Comparison of ENCODE assay signal across 33 cellular contexts in genomic region chr6:24759718-24760117, GRCh38. TPM values are rescaled to one million over a fixed set of nuclear protein-coding genes. Genes with fewer than 3 reads are reported as not detected.
"Had no signal": no experiment of that assay in that cellular context is flagged by ENCODE, and none has a peak within 500 bp of the region (broad histone marks: within the 10 kb centered on the region; RNA-seq: fewer than 3 reads in every experiment).

No MANE protein-coding gene starts in this region.

- H3K27me3 Mint-ChIP-seq: stimulated activated memory B cell treated with anti-CD40 and anti-IgM and Interleukin-4, amounts not matched to agents 10 μg/mL and 1 μg/mL and 100 μg/mL, for 72 hours; stimulated activated naive B cell treated with anti-CD40 and anti-IgM and Interleukin-4, amounts not matched to agents 10 μg/mL and 1 μg/mL and 100 μg/mL, for 72 hours; stimulated activated naive CD8-positive, alpha-beta T cell treated with anti-CD3 and anti-CD28 coated beads, Interleukin-15, amount 100 ng/mL, for 72 hours; stimulated activated naive CD8-positive, alpha-beta T cell treated with anti-CD3 and anti-CD28 coated beads, Interleukin-15, Interleukin-2, amounts not matched to agents 100 ng/mL and 50 ng/mL, for 24 hours; type B pancreatic cell had no signal

- H3K27ac Mint-ChIP-seq: stimulated activated effector memory CD8-positive, alpha-beta T cell treated with anti-CD3 and anti-CD28 coated beads, Interleukin-12 subunit alpha, Interleukin-12 subunit beta, amount 100 ng/mL, for 72 hours; stimulated activated memory B cell treated with anti-CD40 and anti-IgM and Interleukin-4, amounts not matched to agents 10 μg/mL and 1 μg/mL and 100 μg/mL, for 72 hours; stimulated activated naive B cell treated with anti-CD40 and anti-IgM and Interleukin-4, amounts not matched to agents 10 μg/mL and 1 μg/mL and 100 μg/mL, for 72 hours; stimulated activated naive CD8-positive, alpha-beta T cell treated with anti-CD3 and anti-CD28 coated beads, Interleukin-15, amount 100 ng/mL, for 72 hours; stimulated activated naive CD8-positive, alpha-beta T cell treated with anti-CD3 and anti-CD28 coated beads, Interleukin-15, Interleukin-2, amounts not matched to agents 100 ng/mL and 50 ng/mL, for 24 hours; type B pancreatic cell had no signal

- H3K9me3 ChIP-seq: stomach, suprapubic skin, testis, thoracic aorta, thyroid gland, tibial artery, tibial nerve, transverse colon, upper lobe of left lung, upper lobe of right lung, uterus, vagina had no signal

- H3K4me3 Mint-ChIP-seq: stimulated activated effector memory CD8-positive, alpha-beta T cell treated with anti-CD3 and anti-CD28 coated beads, Interleukin-12 subunit alpha, Interleukin-12 subunit beta, amount 100 ng/mL, for 72 hours; stimulated activated memory B cell treated with anti-CD40 and anti-IgM and Interleukin-4, amounts not matched to agents 10 μg/mL and 1 μg/mL and 100 μg/mL, for 72 hours; stimulated activated naive B cell treated with anti-CD40 and anti-IgM and Interleukin-4, amounts not matched to agents 10 μg/mL and 1 μg/mL and 100 μg/mL, for 72 hours; stimulated activated naive CD8-positive, alpha-beta T cell treated with anti-CD3 and anti-CD28 coated beads, Interleukin-15, amount 100 ng/mL, for 72 hours; stimulated activated naive CD8-positive, alpha-beta T cell treated with anti-CD3 and anti-CD28 coated beads, Interleukin-15, Interleukin-2, amounts not matched to agents 100 ng/mL and 50 ng/mL, for 24 hours; type B pancreatic cell had no signal

- H3K36me3 ChIP-seq: stomach, suprapubic skin, thoracic aorta, thyroid gland, tibial artery, tibial nerve, transverse colon, upper lobe of left lung, upper lobe of right lung, uterus, vagina had no signal

- ATAC-seq: stimulated activated effector memory CD8-positive, alpha-beta T cell treated with anti-CD3 and anti-CD28 coated beads, Interleukin-12 subunit alpha, Interleukin-12 subunit beta, amount 100 ng/mL, for 72 hours; stimulated activated memory B cell treated with anti-CD40 and anti-IgM and Interleukin-4, amounts not matched to agents 10 μg/mL and 1 μg/mL and 100 μg/mL, for 72 hours; stimulated activated naive B cell treated with anti-CD40 and anti-IgM and Interleukin-4, amounts not matched to agents 10 μg/mL and 1 μg/mL and 100 μg/mL, for 72 hours; stimulated activated naive CD8-positive, alpha-beta T cell treated with anti-CD3 and anti-CD28 coated beads, Interleukin-15, amount 100 ng/mL, for 72 hours; stimulated activated naive CD8-positive, alpha-beta T cell treated with anti-CD3 and anti-CD28 coated beads, Interleukin-15, Interleukin-2, amounts not matched to agents 100 U/mL and 50 U/mL, for 24 hours; upper lobe of right lung had no signal

- H3K4me3 ChIP-seq: stomach, suprapubic skin, testis, thoracic aorta, thyroid gland, tibial artery, tibial nerve, transverse colon, upper lobe of left lung, upper lobe of right lung, uterus, vagina had no signal

- H3K27ac ChIP-seq: stomach, suprapubic skin, testis, thoracic aorta, tibial artery, tibial nerve, transverse colon, upper lobe of left lung, upper lobe of right lung, uterus, vagina had no signal

- FAIRE-seq: urothelium cell line had no signal

- H3K36me3 Mint-ChIP-seq: stimulated activated effector memory CD8-positive, alpha-beta T cell treated with anti-CD3 and anti-CD28 coated beads, Interleukin-12 subunit alpha, Interleukin-12 subunit beta, amount 100 ng/mL, for 72 hours; stimulated activated memory B cell treated with anti-CD40 and anti-IgM and Interleukin-4, amounts not matched to agents 10 μg/mL and 1 μg/mL and 100 μg/mL, for 72 hours; stimulated activated naive B cell treated with anti-CD40 and anti-IgM and Interleukin-4, amounts not matched to agents 10 μg/mL and 1 μg/mL and 100 μg/mL, for 72 hours; type B pancreatic cell had no signal

- H3K9me3 Mint-ChIP-seq: stimulated activated effector memory CD8-positive, alpha-beta T cell treated with anti-CD3 and anti-CD28 coated beads, Interleukin-12 subunit alpha, Interleukin-12 subunit beta, amount 100 ng/mL, for 72 hours; stimulated activated naive CD8-positive, alpha-beta T cell treated with anti-CD3 and anti-CD28 coated beads, Interleukin-15, amount 100 ng/mL, for 72 hours; stimulated activated naive CD8-positive, alpha-beta T cell treated with anti-CD3 and anti-CD28 coated beads, Interleukin-15, Interleukin-2, amounts not matched to agents 100 ng/mL and 50 ng/mL, for 24 hours; type B pancreatic cell had no signal

- DNase-seq: stimulated activated CD4-positive, alpha-beta T cell treated with anti-CD3 and anti-CD28 coated beads, Interleukin-2, amount 100 ng/mL, for 48 hours; stimulated activated CD4-positive, alpha-beta T cell treated with anti-CD3 and anti-CD28 coated beads, Interleukin-4, amount 100 ng/mL, for 1 hour; stimulated activated CD4-positive, alpha-beta T cell treated with anti-CD3 and anti-CD28 coated beads, Interleukin-4, amount 100 ng/mL, for 24 hours; stimulated activated CD4-positive, alpha-beta T cell treated with anti-CD3 and anti-CD28 coated beads, Interleukin-4, amount 100 ng/mL, for 4 hours; stimulated activated CD8-positive, alpha-beta memory T cell treated with anti-CD3 and anti-CD28 coated beads, Interleukin-4, amount 100 ng/mL, for 48 hours; stimulated activated naive B cell treated with anti-CD40 and anti-IgM and Interleukin-4, amounts not matched to agents 10 μg/mL and 1 μg/mL and 100 μg/mL, for 72 hours; stimulated activated naive CD4-positive, alpha-beta T cell; stimulated activated naive CD4-positive, alpha-beta T cell treated with Interleukin-2 at 50 U/mL for 16 hours; stimulated activated naive CD8-positive, alpha-beta T cell treated with anti-CD3 and anti-CD28 coated beads, Interleukin-15, amount 100 ng/mL, for 72 hours; stimulated activated naive CD8-positive, alpha-beta T cell treated with anti-CD3 and anti-CD28 coated beads, Interleukin-15, Interleukin-2, amounts not matched to agents 100 U/mL and 50 U/mL, for 24 hours; stomach; substantia nigra; testis; thyroid gland; tibial artery; transverse colon; trophoblast cell; upper lobe of left lung; upper lobe of right lung; uterus had no signal

- H3K4me1 ChIP-seq: suprapubic skin, testis, tibial artery, tibial nerve, upper lobe of right lung, uterus, vagina had no signal

- H3K27me3 ChIP-seq: stomach, suprapubic skin, testis, thyroid gland, tibial artery, tibial nerve, transverse colon, upper lobe of left lung, upper lobe of right lung, uterus, vagina had no signal

RNA-seq across cellular contexts. Expression of gene ARMH2, which starts 39.0 kb away (rescaled TPM):
- total RNA-seq: stomach, subcutaneous adipose tissue, suprapubic skin, temporal lobe, thoracic aorta, thyroid gland, tibial nerve, transverse colon, upper lobe of right lung, ureter, urinary bladder, uterus, vagina had no signal
- polyA plus RNA-seq: stomach, urinary bladder had no signal
